Comparison of ENCODE assay signal across 8 cellular contexts in genomic region chr15:79007066-79007465, GRCh38.
DNase-seq lines count a peak whose midpoint lies in the region; ATAC-seq, FAIRE-seq and TF ChIP-seq lines count a peak whose summit lies in the region.

No MANE protein-coding gene starts in this region.

- H3K36me3 Mint-ChIP-seq in T-helper 17 cell (ENCODE audit: low read depth) = no peaks in the 10 kb centered on the region

- CTCF ChIA-PET in HCT116 (lab: Charles Lee) = interaction anchor here (0.6 to 2.6 kb wide), 22 partner anchors 9 to 197 kb away, joined by 3 to 24 read pairs (median 4); no protein-coding TSS in a partner anchor

- TF ChIP-seq CTCF in AG09319 (IDR thresholded peaks at IDR 0.05; ENCODE audit: low read depth, low read length) = peak; percentile 47
- TF ChIP-seq CTCF in HCT116 (IDR thresholded peaks at IDR 0.05 in 2 of 3, conservative IDR thresholded peaks at IDR 0.05 in 1 of 3; ENCODE audit: borderline replicate concordance in 1 of 3, insufficient read depth in 1 of 3, low read depth in 2 of 3, low read length in 2 of 3) = peak; percentile 89 to 92 (median 91)

- no peak overlapping the region for H3K9ac ChIP-seq in HCT116 (ENCODE audit: low read length)

- POLR2A ChIA-PET in HCT116 (lab: Charles Lee) = interaction anchor here (0.7 to 1.5 kb wide), 2 partner anchors 27 to 56 kb away, joined by 3 to 5 read pairs; no protein-coding TSS in a partner anchor

- peaks cover 9% of the 10 kb centered on the region for H3K27me3 Mint-ChIP-seq in T-helper 17 cell

- no peak overlapping the region for H3K4me3 ChIP-seq in HCT116 (replicated peaks in 1 of 2; ENCODE audit: low read depth in 1 of 2, low read length in 2 of 2)

- H3K4me3 Mint-ChIP-seq in T-helper 17 cell = no peak overlapping the region

- RAD21 ChIA-PET in HCT116 (lab: Charles Lee; ENCODE audit: low non-redundant PET in 1 of 2, low total read pairs in 2 of 2, uncharacterized antibody in 2 of 2, unreplicated experiment in 2 of 2) = interaction anchor here in 1 of 2 experiments (0.5 kb wide), 1 partner anchor 32 kb away, joined by 3 read pairs; no protein-coding TSS in a partner anchor

- no peaks in the 10 kb centered on the region for H3K36me3 ChIP-seq in HCT116 (ENCODE audit: control insufficient read depth in 1 of 2, insufficient read depth in 2 of 2, low read length in 2 of 2)

- H3K9me3 ChIP-seq in HCT116 (ENCODE audit: control insufficient read depth in 1 of 2, insufficient read depth in 1 of 2, low read depth in 1 of 2, low read length in 2 of 2) = no peaks in the 10 kb centered on the region
- H3K9me3 ChIP-seq in T-helper 17 cell (ENCODE audit: control insufficient read depth, low read length, poor library complexity, severe bottlenecking) = no peaks in the 10 kb centered on the region

- no peak for FAIRE-seq in urothelium cell line (lab: Jason Lieb, UNC)

- H3K4me1 Mint-ChIP-seq in T-helper 17 cell = peaks cover 6% of the 10 kb centered on the region

- H3K27ac Mint-ChIP-seq in T-helper 17 cell = no peak overlapping the region

- no TSS peak for BruUV-seq in HCT116 (replicated peaks; lab: Mats Ljungman, UMichigan)

- no peaks in the 10 kb centered on the region for H3K27me3 ChIP-seq in HCT116 (ENCODE audit: insufficient read depth, low read length)

- H3K4me1 ChIP-seq in HCT116 (ENCODE audit: control insufficient read depth in 1 of 2, insufficient read depth in 2 of 2, low read length in 2 of 2) = peaks cover 30 to 35% of the 10 kb centered on the region in 2 experiments

- no peaks in the 10 kb centered on the region for H4K20me1 ChIP-seq in HCT116 (ENCODE audit: insufficient read depth)

- TF ChIP-seq POLR2A in HCT116 (IDR thresholded peaks at IDR 0.05; ENCODE audit: borderline replicate concordance, extremely low read depth, insufficient read depth, insufficient read length) = no peak

- H3K27ac ChIP-seq in HCT116 (ENCODE audit: low read depth, low read length) = no peak overlapping the region

- peak; percentile 67 for ATAC-seq in HCT116
- peak; percentile 42 for ATAC-seq in T-helper 17 cell
- no peak for ATAC-seq in GM19351 (IDR thresholded peaks at IDR 0.05; ENCODE audit: unreplicated experiment)
- ATAC-seq in HG02610 (IDR thresholded peaks at IDR 0.05; ENCODE audit: unreplicated experiment) = no peak

- TF ChIP-seq RAD21 in HCT116 (IDR thresholded peaks at IDR 0.05; ENCODE audit: low read depth) = peak; percentile 62

- H3K4me2 ChIP-seq in HCT116 (ENCODE audit: low read length) = no peak overlapping the region

- no peaks in the 10 kb centered on the region for H3K9me2 ChIP-seq in HCT116 (ENCODE audit: insufficient read depth)

- DNase-seq in AG09319 (ENCODE audit: extremely low read depth, low read depth) (no peak), HCT116 (ENCODE audit: low read depth, low spot score) (peak; percentile 57), T-helper 17 cell (peak in 1 of 3 donors; percentile 27), glomerular visceral epithelial cell (ENCODE audit: extremely low spot score) (peak; percentile 20), stromal cell of bone marrow (ENCODE audit: low read depth) (peak; percentile 40), urothelium cell line (ENCODE audit: low spot score) (no peak)

- no peak overlapping the region for H2AFZ ChIP-seq in HCT116 (ENCODE audit: low read depth, low read length, poor library complexity, severe bottlenecking)

- H3K79me2 ChIP-seq in HCT116 (ENCODE audit: insufficient read depth, low read length) = no peaks in the 10 kb centered on the region

- intact Hi-C loops in HCT116 (cut with micrococcal nuclease) = loop anchor here (1.0 to 10.0 kb wide), 2 partner anchors 98 to 252 kb away; no protein-coding TSS in a partner anchor

TF ChIP-seq in HCT116, 20 proteins besides CTCF, POLR2A, EP300 and RAD21:
- TF ChIP-seq TCF7L2 (IDR thresholded peaks at IDR 0.05; ENCODE audit: borderline replicate concordance, extremely low read depth, insufficient read depth, insufficient read length) (no peak), MAX (IDR thresholded peaks at IDR 0.05) (no peak), SRF (IDR thresholded peaks at IDR 0.05; ENCODE audit: low read depth) (no peak), EZH2phosphoT487 (IDR thresholded peaks at IDR 0.05; ENCODE audit: borderline replicate concordance) (no peak), ZFX (IDR thresholded peaks at IDR 0.05) (no peak), JUND (IDR thresholded peaks at IDR 0.05) (no peak), EZH2 (IDR thresholded peaks at IDR 0.05) (no peak), ELF1 (IDR thresholded peaks at IDR 0.05; ENCODE audit: borderline replicate concordance, low read depth) (no peak), SIN3A (IDR thresholded peaks at IDR 0.05; ENCODE audit: low read depth) (no peak), FOSL1 (IDR thresholded peaks at IDR 0.05; ENCODE audit: low read depth) (no peak), CEBPB (IDR thresholded peaks at IDR 0.05; ENCODE audit: low read depth) (no peak), YY1 (IDR thresholded peaks at IDR 0.05; ENCODE audit: extremely low read depth, insufficient replicate concordance, low read depth, low read length) (no peak), ZBTB33 (IDR thresholded peaks at IDR 0.05; ENCODE audit: extremely low read depth, insufficient replicate concordance, low read length) (no peak), ZNF274 (IDR thresholded peaks at IDR 0.05; ENCODE audit: low read depth, low read length) (no peak), EGR1 (IDR thresholded peaks at IDR 0.05; ENCODE audit: low read depth) (no peak)

Comparison
In these comparisons a context has a peak if more than half of its experiments do, and no peak if none do; other contexts are left out.
1. DNase-seq: peak in HCT116 (single experiment), glomerular visceral epithelial cell (single experiment) and stromal cell of bone marrow (single experiment); none in AG09319 (single experiment) and urothelium cell line (single experiment).
2. ATAC-seq: peak in HCT116 (single experiment) and T-helper 17 cell (single experiment); none in GM19351 (single experiment) and HG02610 (single experiment).